ENCODE assay signal across 9 cellular contexts in the genomic region with DNA sequence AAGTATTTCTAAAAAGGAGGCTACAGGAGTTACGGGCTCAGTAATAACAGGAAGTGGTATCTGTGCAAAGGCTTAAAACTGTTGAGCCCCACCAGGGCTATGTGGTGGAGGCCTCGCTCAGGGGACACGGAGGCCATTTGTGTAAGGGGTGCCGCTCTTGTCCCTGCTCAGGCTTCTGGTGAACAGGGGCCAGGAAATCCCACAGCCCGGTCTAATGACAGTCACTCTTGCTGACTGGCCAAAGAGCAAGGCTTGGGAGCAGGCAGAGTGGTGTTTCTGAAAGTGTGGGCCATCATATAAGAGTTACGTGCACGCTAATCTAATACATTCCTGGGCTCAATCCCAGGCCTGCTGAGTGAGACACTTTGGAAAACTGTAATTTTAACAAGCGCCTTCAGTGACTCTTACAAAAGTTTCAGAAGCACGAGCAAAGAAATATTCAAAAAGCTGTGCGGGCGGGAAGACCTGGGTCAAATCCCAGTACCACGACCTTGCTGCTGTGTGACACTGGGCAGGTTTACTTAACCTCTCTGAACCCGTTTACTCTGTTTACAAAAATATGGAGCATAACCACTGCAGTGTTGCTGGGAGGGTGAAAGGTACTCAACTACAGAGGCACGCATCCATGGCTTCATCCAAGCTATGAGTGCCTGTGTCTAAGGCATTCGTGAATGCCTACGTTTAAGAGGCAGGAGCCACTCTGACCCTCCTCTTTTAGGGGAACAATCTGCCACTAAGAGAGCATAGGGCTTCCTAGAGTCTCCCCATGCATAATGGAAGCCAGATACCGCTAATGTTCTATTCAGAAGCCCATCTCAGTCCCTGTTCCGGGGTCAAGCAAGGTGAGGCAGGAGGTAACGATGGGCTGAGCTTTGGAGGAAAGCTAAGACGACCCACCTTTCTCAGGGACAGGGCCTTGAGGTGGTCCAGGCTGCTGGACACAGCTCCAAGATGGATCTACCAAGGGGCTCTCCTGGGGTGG. TPM values are rescaled to one million over a fixed set of nuclear protein-coding genes. Genes with fewer than 3 reads are reported as not detected.
DNase-seq lines count a peak whose midpoint lies in the region; ATAC-seq and TF ChIP-seq lines count a peak whose summit lies in the region.
"Had no signal": no experiment of that assay in that cellular context is flagged by ENCODE, and none has a peak within 500 bp of the region (broad histone marks: within the 10 kb centered on the region; RNA-seq: fewer than 3 reads in every experiment).

No MANE protein-coding gene starts in this region.

- no peak overlapping the region for H3K18ac ChIP-seq in mesenchymal stem cell (ENCODE audit: low read depth in 1 of 2, low read length in 2 of 2)

- H4K8ac ChIP-seq in mesenchymal stem cell (ENCODE audit: low read length) = no peak overlapping the region

- H3K4me2 ChIP-seq in mesenchymal stem cell (ENCODE audit: low read length, poor library complexity, severe bottlenecking) = peak overlapping the region; percentile 92

- TF ChIP-seq CTCF in heart left ventricle (IDR thresholded peaks at IDR 0.05) = no peak
- TF ChIP-seq CTCF in upper lobe of left lung (IDR thresholded peaks at IDR 0.05) = no peak
- no peak for TF ChIP-seq CTCF in body of pancreas (IDR thresholded peaks at IDR 0.05)

- H4K91ac ChIP-seq in mesenchymal stem cell (ENCODE audit: low read length) = no peak overlapping the region

- no peak overlapping the region for H2AK5ac ChIP-seq in mesenchymal stem cell (ENCODE audit: low read length, severe bottlenecking)

- peak overlapping the region in 11 of 12 donors; percentile 15 to 77 (median 62) for H3K4me3 ChIP-seq in heart left ventricle
- peak overlapping the region in 1 of 2 experiments; percentile 80 for H3K4me3 ChIP-seq in mesenchymal stem cell (ENCODE audit: insufficient read depth in 1 of 2, low read depth in 1 of 2, low read length in 2 of 2)
- peak overlapping the region in 3 of 4 donors; percentile 70 to 74 (median 71) for H3K4me3 ChIP-seq in upper lobe of left lung
- H3K4me3 ChIP-seq in body of pancreas = no peak overlapping the region

- peaks cover 0 to 30% (median 12%) of the 10 kb centered on the region in 9 donors for H3K27me3 ChIP-seq in heart left ventricle
- peaks cover 0 to 11% of the 10 kb centered on the region in 2 experiments for H3K27me3 ChIP-seq in mesenchymal stem cell (ENCODE audit: control insufficient read depth in 1 of 2, insufficient read depth in 1 of 2, low read length in 2 of 2)
- H3K27me3 ChIP-seq in upper lobe of left lung = no peaks in the 10 kb centered on the region
- H3K27me3 ChIP-seq in body of pancreas = no peaks in the 10 kb centered on the region

- intact Hi-C loops in heart left ventricle (cut with DNase I) = loop anchor here in 3 of 10 donors (5.0 to 10.0 kb wide), 3 partner anchors 84 to 126 kb away; no protein-coding TSS in a partner anchor
- intact Hi-C loops in Right ventricle myocardium superior (cut with DNase I) = no loop called here
- intact Hi-C loops in body of pancreas (cut with DNase I) = no loop called here

- no peak overlapping the region for H2BK12ac ChIP-seq in mesenchymal stem cell (ENCODE audit: low read length in 2 of 2)

- no peak for TF ChIP-seq POLR2A in heart left ventricle (IDR thresholded peaks at IDR 0.05)
- TF ChIP-seq POLR2A in upper lobe of left lung (IDR thresholded peaks at IDR 0.05) = peak in 1 of 4 donors; percentile 4
- no peak for TF ChIP-seq POLR2A in body of pancreas (IDR thresholded peaks at IDR 0.05)

- TF ChIP-seq EP300 in upper lobe of left lung (IDR thresholded peaks at IDR 0.05) = no peak

- peak overlapping the region; percentile 94 for H3K27ac Mint-ChIP-seq in activated naive CD8-positive, alpha-beta T cell treated with anti-CD3 and anti-CD28 coated beads for 36 hours

- peaks cover 4% of the 10 kb centered on the region for H3K27me3 Mint-ChIP-seq in activated naive CD8-positive, alpha-beta T cell treated with anti-CD3 and anti-CD28 coated beads for 36 hours

- H3K79me1 ChIP-seq in mesenchymal stem cell (replicated peaks; ENCODE audit: low read length, poor library complexity, severe bottlenecking) = peaks cover 15% of the 10 kb centered on the region

- no peak for DNase-seq in heart left ventricle
- no peak for DNase-seq in Right ventricle myocardium superior
- peak; percentile 32 for DNase-seq in activated naive CD8-positive, alpha-beta T cell treated with anti-CD3 and anti-CD28 coated beads for 36 hours
- DNase-seq in mesenchymal stem cell = no peak
- DNase-seq in upper lobe of left lung = no peak
- DNase-seq in body of pancreas = no peak
- DNase-seq in NCI-H2227 treated with DMSO at 0.1 percent for 48 hours (lab: John Stamatoyannopoulos, UW) = no peak
- DNase-seq: DND-41 had no signal

- H3K36me3 ChIP-seq in heart left ventricle (no peaks in the 10 kb centered on the region), mesenchymal stem cell (ENCODE audit: control insufficient read depth in 1 of 2, insufficient read depth in 2 of 2, low read depth in 1 of 2, low read length in 2 of 2) (peaks cover 0 to 10% of the 10 kb centered on the region in 2 experiments), upper lobe of left lung (no peaks in the 10 kb centered on the region), body of pancreas (replicated peaks in 1 of 2; ENCODE audit: insufficient read depth in 1 of 2, low read depth in 2 of 2) (no peaks in the 10 kb centered on the region)

- no peak for ATAC-seq in heart left ventricle
- ATAC-seq in Right ventricle myocardium superior (ENCODE audit: poor library complexity) = no peak
- ATAC-seq in upper lobe of left lung (ENCODE audit: low FRiP score in 2 of 2) = no peak
- no peak for ATAC-seq in GM21390 (IDR thresholded peaks at IDR 0.05; ENCODE audit: unreplicated experiment)
- no peak for ATAC-seq in body of pancreas

- H3K4me1 ChIP-seq in heart left ventricle = peaks cover 0 to 40% (median 6%) of the 10 kb centered on the region in 12 donors
- peaks cover 39% of the 10 kb centered on the region for H3K4me1 ChIP-seq in mesenchymal stem cell (ENCODE audit: control insufficient read depth, insufficient read depth, low read depth, low read length)
- peaks cover 11 to 49% (median 26%) of the 10 kb centered on the region in 4 donors for H3K4me1 ChIP-seq in upper lobe of left lung
- peaks cover 16% of the 10 kb centered on the region for H3K4me1 ChIP-seq in body of pancreas

- H3K4me1 Mint-ChIP-seq in activated naive CD8-positive, alpha-beta T cell treated with anti-CD3 and anti-CD28 coated beads for 36 hours = peaks cover 46% of the 10 kb centered on the region

- 76 to 84% (median 77%) methylated on average over 20 of the region's 20 CpGs for WGBS in heart left ventricle, 4 donors
- 80% methylated on average over 20 of the region's 20 CpGs for WGBS in mesenchymal stem cell
- WGBS in upper lobe of left lung, 2 donors = 61 to 67% methylated on average over 20 of the region's 20 CpGs
- 61 to 67% methylated on average over 15 to 20 of the region's 20 CpGs for WGBS in body of pancreas, 2 donors

- no peak overlapping the region for H2BK120ac ChIP-seq in mesenchymal stem cell (ENCODE audit: low read depth, low read length)

- no peak overlapping the region for H2BK5ac ChIP-seq in mesenchymal stem cell (ENCODE audit: low read depth, low read length, poor library complexity, severe bottlenecking)

- no peak overlapping the region for H2AFZ ChIP-seq in mesenchymal stem cell (ENCODE audit: low read depth, low read length)

- H2BK15ac ChIP-seq in mesenchymal stem cell (ENCODE audit: low read depth, poor library complexity, severe bottlenecking) = no peak overlapping the region

- peak overlapping the region; percentile 57 for H3K9ac ChIP-seq in mesenchymal stem cell (ENCODE audit: low read length)

- H3K27ac ChIP-seq in heart left ventricle (peak overlapping the region in 6 of 12 donors; percentile 50 to 70 (median 58)), mesenchymal stem cell (ENCODE audit: low read length, poor library complexity, severe bottlenecking) (no peak overlapping the region), upper lobe of left lung (peak overlapping the region; percentile 45 to 86 (median 77)), body of pancreas (no peak overlapping the region)

- H3K9me3 ChIP-seq in heart left ventricle (no peaks in the 10 kb centered on the region), mesenchymal stem cell (ENCODE audit: control insufficient read depth, low read length) (no peaks in the 10 kb centered on the region), upper lobe of left lung (no peaks in the 10 kb centered on the region), body of pancreas (no peaks in the 10 kb centered on the region)

- no peak overlapping the region for H3K14ac ChIP-seq in mesenchymal stem cell (ENCODE audit: low read length in 2 of 2)

- no peak overlapping the region for H3K4ac ChIP-seq in mesenchymal stem cell (ENCODE audit: low read depth in 1 of 2, low read length in 2 of 2)

- H3K36me3 Mint-ChIP-seq in activated naive CD8-positive, alpha-beta T cell treated with anti-CD3 and anti-CD28 coated beads for 36 hours = peaks cover 47% of the 10 kb centered on the region

- H3K4me3 Mint-ChIP-seq in activated naive CD8-positive, alpha-beta T cell treated with anti-CD3 and anti-CD28 coated beads for 36 hours = peak overlapping the region; percentile 93

- no peak overlapping the region for H3K23ac ChIP-seq in mesenchymal stem cell (ENCODE audit: low read length in 2 of 2)

- peaks cover 4% of the 10 kb centered on the region for H3K9me3 Mint-ChIP-seq in activated naive CD8-positive, alpha-beta T cell treated with anti-CD3 and anti-CD28 coated beads for 36 hours

RNA-seq across cellular contexts. Expression of gene ATP10A, which starts 2.0 kb away (rescaled TPM):
- total RNA-seq in heart left ventricle (1 to 10 TPM in 5 of 9 donors, under 1 TPM in 4; 0.55 to 3.3 (median 1.0) TPM), Right ventricle myocardium superior (0.75 TPM), upper lobe of left lung (10 to 100 TPM; 17.8 to 62.4 (median 32.3) TPM), body of pancreas (1 to 10 TPM; 1.3 to 2.0 TPM)
- 1 to 10 TPM in 1 of 2 donors, under 1 TPM in 1; 0.53 to 2.0 TPM for polyA plus RNA-seq in heart left ventricle
- total RNA-seq in activated naive CD8-positive, alpha-beta T cell treated with anti-CD3 and anti-CD28 coated beads for 36 hours = 10 to 100 TPM; 23.9 to 26.8 TPM
- 0.04 TPM for polyA plus RNA-seq in mesenchymal stem cell (2013, experiment 1 of 2)
- 0.03 TPM for polyA plus RNA-seq in mesenchymal stem cell (2013, experiment 2 of 2)

Comparison
In these comparisons a context has a peak if more than half of its experiments do, and no peak if none do; other contexts are left out.
1. H3K27ac ChIP-seq: peak in upper lobe of left lung (4 of 4); none in mesenchymal stem cell (single experiment) and body of pancreas (0 of 4).
2. H3K4me3 ChIP-seq: peak in heart left ventricle (11 of 12) and upper lobe of left lung (3 of 4); none in body of pancreas (0 of 2).
3. RNA of gene ATP10A, which starts 2.0 kb away (total RNA-seq): 17.8 to 62.4 TPM in upper lobe of left lung and 23.9 to 26.8 TPM in activated naive CD8-positive, alpha-beta T cell treated with anti-CD3 and anti-CD28 coated beads for 36 hours; 1.3 to 2.0 TPM in body of pancreas, 0.55 to 3.3 TPM in heart left ventricle and 0.75 TPM in Right ventricle myocardium superior (single experiment); every median in the first group is over 4 times any median in the second.